ENCODE assay signal across 1 cellular context in the genomic region with DNA sequence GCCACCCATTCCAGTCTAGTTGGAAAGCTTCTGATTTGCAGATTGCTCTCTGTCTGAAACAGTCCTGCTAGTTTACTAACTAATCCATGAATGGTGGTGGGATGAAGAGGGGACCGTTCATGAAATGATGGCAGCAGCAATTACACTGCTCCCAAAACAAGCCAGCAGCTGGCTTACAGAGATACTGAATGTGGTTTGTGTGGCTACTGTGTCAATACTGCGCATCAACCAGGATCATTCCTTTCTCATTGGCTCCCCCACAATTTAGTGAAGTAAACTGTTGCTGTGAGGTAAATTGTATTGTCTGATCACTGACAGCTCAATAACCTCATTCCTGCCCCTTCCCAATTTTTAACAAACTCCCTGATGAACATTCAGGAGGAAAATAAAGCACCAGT.
TF ChIP-seq lines count a peak whose summit lies in the region.

No MANE protein-coding gene starts in this region.

TF ChIP-seq in K562, 482 proteins besides CTCF, POLR2A, EP300 and RAD21 (continued from another document):
- no peak for TF ChIP-seq HEY1 (CRISPR knock-in tag; IDR thresholded peaks at IDR 0.05; ENCODE audit: borderline replicate concordance)
- peak; percentile 40; the same call in 1 of the 2 replicates for TF ChIP-seq ARID1B (IDR thresholded peaks at IDR 0.05)
- TF ChIP-seq FOXA3 (CRISPR knock-in tag; conservative IDR thresholded peaks at IDR 0.05 in 1 of 2, IDR thresholded peaks at IDR 0.05 in 1 of 2), result peak; percentile 97 to 98
- TF ChIP-seq ZNF830 (CRISPR knock-in tag; IDR thresholded peaks at IDR 0.05), result no peak
- TF ChIP-seq, protein P1, sequence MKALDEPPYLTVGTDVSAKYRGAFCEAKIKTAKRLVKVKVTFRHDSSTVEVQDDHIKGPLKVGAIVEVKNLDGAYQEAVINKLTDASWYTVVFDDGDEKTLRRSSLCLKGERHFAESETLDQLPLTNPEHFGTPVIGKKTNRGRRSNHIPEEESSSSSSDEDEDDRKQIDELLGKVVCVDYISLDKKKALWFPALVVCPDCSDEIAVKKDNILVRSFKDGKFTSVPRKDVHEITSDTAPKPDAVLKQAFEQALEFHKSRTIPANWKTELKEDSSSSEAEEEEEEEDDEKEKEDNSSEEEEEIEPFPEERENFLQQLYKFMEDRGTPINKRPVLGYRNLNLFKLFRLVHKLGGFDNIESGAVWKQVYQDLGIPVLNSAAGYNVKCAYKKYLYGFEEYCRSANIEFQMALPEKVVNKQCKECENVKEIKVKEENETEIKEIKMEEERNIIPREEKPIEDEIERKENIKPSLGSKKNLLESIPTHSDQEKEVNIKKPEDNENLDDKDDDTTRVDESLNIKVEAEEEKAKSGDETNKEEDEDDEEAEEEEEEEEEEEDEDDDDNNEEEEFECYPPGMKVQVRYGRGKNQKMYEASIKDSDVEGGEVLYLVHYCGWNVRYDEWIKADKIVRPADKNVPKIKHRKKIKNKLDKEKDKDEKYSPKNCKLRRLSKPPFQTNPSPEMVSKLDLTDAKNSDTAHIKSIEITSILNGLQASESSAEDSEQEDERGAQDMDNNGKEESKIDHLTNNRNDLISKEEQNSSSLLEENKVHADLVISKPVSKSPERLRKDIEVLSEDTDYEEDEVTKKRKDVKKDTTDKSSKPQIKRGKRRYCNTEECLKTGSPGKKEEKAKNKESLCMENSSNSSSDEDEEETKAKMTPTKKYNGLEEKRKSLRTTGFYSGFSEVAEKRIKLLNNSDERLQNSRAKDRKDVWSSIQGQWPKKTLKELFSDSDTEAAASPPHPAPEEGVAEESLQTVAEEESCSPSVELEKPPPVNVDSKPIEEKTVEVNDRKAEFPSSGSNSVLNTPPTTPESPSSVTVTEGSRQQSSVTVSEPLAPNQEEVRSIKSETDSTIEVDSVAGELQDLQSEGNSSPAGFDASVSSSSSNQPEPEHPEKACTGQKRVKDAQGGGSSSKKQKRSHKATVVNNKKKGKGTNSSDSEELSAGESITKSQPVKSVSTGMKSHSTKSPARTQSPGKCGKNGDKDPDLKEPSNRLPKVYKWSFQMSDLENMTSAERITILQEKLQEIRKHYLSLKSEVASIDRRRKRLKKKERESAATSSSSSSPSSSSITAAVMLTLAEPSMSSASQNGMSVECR (CRISPR knock-in tag; IDR thresholded peaks at IDR 0.05), result no peak
- TF ChIP-seq FOXK2 (conservative IDR thresholded peaks at IDR 0.05 in 1 of 2, IDR thresholded peaks at IDR 0.05 in 1 of 2; ENCODE audit: low read depth in 2 of 2), result no peak
- TF ChIP-seq, protein P2, sequence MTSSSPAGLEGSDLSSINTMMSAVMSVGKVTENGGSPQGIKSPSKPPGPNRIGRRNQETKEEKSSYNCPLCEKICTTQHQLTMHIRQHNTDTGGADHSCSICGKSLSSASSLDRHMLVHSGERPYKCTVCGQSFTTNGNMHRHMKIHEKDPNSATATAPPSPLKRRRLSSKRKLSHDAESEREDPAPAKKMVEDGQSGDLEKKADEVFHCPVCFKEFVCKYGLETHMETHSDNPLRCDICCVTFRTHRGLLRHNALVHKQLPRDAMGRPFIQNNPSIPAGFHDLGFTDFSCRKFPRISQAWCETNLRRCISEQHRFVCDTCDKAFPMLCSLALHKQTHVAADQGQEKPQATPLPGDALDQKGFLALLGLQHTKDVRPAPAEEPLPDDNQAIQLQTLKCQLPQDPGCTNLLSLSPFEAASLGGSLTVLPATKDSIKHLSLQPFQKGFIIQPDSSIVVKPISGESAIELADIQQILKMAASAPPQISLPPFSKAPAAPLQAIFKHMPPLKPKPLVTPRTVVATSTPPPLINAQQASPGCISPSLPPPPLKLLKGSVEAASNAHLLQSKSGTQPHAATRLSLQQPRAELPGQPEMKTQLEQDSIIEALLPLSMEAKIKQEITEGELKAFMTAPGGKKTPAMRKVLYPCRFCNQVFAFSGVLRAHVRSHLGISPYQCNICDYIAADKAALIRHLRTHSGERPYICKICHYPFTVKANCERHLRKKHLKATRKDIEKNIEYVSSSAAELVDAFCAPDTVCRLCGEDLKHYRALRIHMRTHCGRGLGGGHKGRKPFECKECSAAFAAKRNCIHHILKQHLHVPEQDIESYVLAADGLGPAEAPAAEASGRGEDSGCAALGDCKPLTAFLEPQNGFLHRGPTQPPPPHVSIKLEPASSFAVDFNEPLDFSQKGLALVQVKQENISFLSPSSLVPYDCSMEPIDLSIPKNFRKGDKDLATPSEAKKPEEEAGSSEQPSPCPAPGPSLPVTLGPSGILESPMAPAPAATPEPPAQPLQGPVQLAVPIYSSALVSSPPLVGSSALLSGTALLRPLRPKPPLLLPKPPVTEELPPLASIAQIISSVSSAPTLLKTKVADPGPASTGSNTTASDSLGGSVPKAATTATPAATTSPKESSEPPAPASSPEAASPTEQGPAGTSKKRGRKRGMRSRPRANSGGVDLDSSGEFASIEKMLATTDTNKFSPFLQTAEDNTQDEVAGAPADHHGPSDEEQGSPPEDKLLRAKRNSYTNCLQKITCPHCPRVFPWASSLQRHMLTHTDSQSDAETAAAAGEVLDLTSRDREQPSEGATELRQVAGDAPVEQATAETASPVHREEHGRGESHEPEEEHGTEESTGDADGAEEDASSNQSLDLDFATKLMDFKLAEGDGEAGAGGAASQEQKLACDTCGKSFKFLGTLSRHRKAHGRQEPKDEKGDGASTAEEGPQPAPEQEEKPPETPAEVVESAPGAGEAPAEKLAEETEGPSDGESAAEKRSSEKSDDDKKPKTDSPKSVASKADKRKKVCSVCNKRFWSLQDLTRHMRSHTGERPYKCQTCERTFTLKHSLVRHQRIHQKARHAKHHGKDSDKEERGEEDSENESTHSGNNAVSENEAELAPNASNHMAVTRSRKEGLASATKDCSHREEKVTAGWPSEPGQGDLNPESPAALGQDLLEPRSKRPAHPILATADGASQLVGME (CRISPR knock-in tag; IDR thresholded peaks at IDR 0.05), result no peak
- TF ChIP-seq, protein P3, sequence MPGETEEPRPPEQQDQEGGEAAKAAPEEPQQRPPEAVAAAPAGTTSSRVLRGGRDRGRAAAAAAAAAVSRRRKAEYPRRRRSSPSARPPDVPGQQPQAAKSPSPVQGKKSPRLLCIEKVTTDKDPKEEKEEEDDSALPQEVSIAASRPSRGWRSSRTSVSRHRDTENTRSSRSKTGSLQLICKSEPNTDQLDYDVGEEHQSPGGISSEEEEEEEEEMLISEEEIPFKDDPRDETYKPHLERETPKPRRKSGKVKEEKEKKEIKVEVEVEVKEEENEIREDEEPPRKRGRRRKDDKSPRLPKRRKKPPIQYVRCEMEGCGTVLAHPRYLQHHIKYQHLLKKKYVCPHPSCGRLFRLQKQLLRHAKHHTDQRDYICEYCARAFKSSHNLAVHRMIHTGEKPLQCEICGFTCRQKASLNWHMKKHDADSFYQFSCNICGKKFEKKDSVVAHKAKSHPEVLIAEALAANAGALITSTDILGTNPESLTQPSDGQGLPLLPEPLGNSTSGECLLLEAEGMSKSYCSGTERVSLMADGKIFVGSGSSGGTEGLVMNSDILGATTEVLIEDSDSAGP (CRISPR knock-in tag; IDR thresholded peaks at IDR 0.05), result no peak
- TF ChIP-seq, protein P4, sequence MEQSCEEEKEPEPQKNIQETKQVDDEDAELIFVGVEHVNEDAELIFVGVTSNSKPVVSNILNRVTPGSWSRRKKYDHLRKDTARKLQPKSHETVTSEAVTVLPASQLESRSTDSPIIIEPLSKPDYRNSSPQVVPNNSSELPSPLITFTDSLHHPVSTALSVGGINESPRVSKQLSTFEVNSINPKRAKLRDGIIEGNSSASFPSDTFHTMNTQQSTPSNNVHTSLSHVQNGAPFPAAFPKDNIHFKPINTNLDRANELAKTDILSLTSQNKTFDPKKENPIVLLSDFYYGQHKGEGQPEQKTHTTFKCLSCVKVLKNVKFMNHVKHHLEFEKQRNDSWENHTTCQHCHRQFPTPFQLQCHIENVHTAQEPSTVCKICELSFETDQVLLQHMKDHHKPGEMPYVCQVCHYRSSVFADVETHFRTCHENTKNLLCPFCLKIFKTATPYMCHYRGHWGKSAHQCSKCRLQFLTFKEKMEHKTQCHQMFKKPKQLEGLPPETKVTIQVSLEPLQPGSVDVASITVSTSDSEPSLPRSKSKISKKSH (CRISPR knock-in tag; IDR thresholded peaks at IDR 0.05), result no peak
- no peak for TF ChIP-seq ZNF57 (CRISPR knock-in tag; IDR thresholded peaks at IDR 0.05)
- TF ChIP-seq, protein P5, sequence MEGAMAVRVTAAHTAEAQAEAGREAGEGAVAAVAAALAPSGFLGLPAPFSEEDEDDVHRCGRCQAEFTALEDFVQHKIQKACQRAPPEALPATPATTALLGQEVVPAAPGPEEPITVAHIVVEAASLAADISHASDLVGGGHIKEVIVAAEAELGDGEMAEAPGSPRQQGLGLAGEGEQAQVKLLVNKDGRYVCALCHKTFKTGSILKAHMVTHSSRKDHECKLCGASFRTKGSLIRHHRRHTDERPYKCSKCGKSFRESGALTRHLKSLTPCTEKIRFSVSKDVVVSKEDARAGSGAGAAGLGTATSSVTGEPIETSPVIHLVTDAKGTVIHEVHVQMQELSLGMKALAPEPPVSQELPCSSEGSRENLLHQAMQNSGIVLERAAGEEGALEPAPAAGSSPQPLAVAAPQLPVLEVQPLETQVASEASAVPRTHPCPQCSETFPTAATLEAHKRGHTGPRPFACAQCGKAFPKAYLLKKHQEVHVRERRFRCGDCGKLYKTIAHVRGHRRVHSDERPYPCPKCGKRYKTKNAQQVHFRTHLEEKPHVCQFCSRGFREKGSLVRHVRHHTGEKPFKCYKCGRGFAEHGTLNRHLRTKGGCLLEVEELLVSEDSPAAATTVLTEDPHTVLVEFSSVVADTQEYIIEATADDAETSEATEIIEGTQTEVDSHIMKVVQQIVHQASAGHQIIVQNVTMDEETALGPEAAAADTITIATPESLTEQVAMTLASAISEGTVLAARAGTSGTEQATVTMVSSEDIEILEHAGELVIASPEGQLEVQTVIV (CRISPR knock-in tag; IDR thresholded peaks at IDR 0.05; ENCODE audit: borderline replicate concordance), result no peak
- TF ChIP-seq CBFA2T3 (IDR thresholded peaks at IDR 0.05), result peak; percentile 39; the same call in 1 of the 2 replicates
- TF ChIP-seq NEUROD1 (IDR thresholded peaks at IDR 0.05; ENCODE audit: borderline replicate concordance, low read depth, low read length, partially characterized antibody), result no peak
- no peak for TF ChIP-seq RBM17 (IDR thresholded peaks at IDR 0.05; ENCODE audit: borderline replicate concordance, low read depth, low read length)
- TF ChIP-seq ASH1L (IDR thresholded peaks at IDR 0.05; ENCODE audit: borderline replicate concordance, low read depth, partially characterized antibody), result no peak
- peak; percentile 68; the same call in 1 of the 2 replicates for TF ChIP-seq TEAD4 (IDR thresholded peaks at IDR 0.05; ENCODE audit: low read length)
- no peak for TF ChIP-seq TEAD4 (CRISPR knock-in tag; IDR thresholded peaks at IDR 0.05; ENCODE audit: borderline replicate concordance)
- TF ChIP-seq TCF3 (CRISPR knock-in tag; IDR thresholded peaks at IDR 0.05), result peak; percentile 58
- TF ChIP-seq SIN3A (IDR thresholded peaks at IDR 0.05; ENCODE audit: borderline replicate concordance in 2 of 2, control insufficient read depth in 1 of 2, low read depth in 2 of 2, low read length in 2 of 2), result no peak
- peak; percentile 89 for TF ChIP-seq LCOR (CRISPR knock-in tag; IDR thresholded peaks at IDR 0.05)
